Comparison of ENCODE assay signal across 1 cellular context in genomic region chr19:39518458-39518857, GRCh38.
TF ChIP-seq lines count a peak whose summit lies in the region.

No MANE protein-coding gene starts in this region.

TF ChIP-seq in GM23338, 12 proteins besides CTCF, POLR2A, EP300 and RAD21:
- TF ChIP-seq ZNF331 (CRISPR knock-in tag; IDR thresholded peaks at IDR 0.05; ENCODE audit: low read depth) (no peak), EZH2phosphoT487 (IDR thresholded peaks at IDR 0.05; ENCODE audit: unreplicated experiment) (no peak)
